ENCODE assay signal across 25 cellular contexts in genomic region chr11:68682531-68682931, GRCh38. TPM values are rescaled to one million over a fixed set of nuclear protein-coding genes. Genes with fewer than 3 reads are reported as not detected.
A peak's percentile ranks its signal among the peaks of the same experiment; 100 is the strongest.
DNase-seq lines count a peak whose midpoint lies in the region; TF ChIP-seq lines count a peak whose summit lies in the region.
"Had no signal": no experiment of that assay in that cellular context is flagged by ENCODE, and none has a peak within 500 bp of the region (broad histone marks: within the 10 kb centered on the region; RNA-seq: fewer than 3 reads in every experiment).

No MANE protein-coding gene starts in this region.

- H3K18ac ChIP-seq in trophoblast cell (ENCODE audit: low read length), result no peak overlapping the region

- no peak overlapping the region for H4K8ac ChIP-seq in trophoblast cell (ENCODE audit: low read depth, low read length)

- no peaks in the 10 kb centered on the region for H3K79me1 ChIP-seq in trophoblast cell (ENCODE audit: low read length)

- peaks cover 28% of the 10 kb centered on the region for H3K27me3 ChIP-seq in mammary epithelial cell (ENCODE audit: insufficient read depth, low read length)
- H3K27me3 ChIP-seq in trophoblast cell (ENCODE audit: insufficient read depth, low read length), result peaks cover 38% of the 10 kb centered on the region

- no peak overlapping the region for H2BK5ac ChIP-seq in trophoblast cell (ENCODE audit: low read depth, low read length, poor library complexity)

- H3K23ac ChIP-seq in trophoblast cell (ENCODE audit: low read length), result no peak overlapping the region

- DNase-seq in NOMO-1 treated with DMSO at 0.1 percent for 48 hours (lab: John Stamatoyannopoulos, UW; ENCODE audit: unreplicated experiment) (peak; percentile 52), NOMO-1 treated with dmso at 0.1 percent for 144 hours (lab: John Stamatoyannopoulos, UW; ENCODE audit: unreplicated experiment) (no peak), EH (ENCODE audit: low read depth) (peak; percentile 5), SKM-1 treated with dmso at 0.1 percent for 144 hours (lab: John Stamatoyannopoulos, UW; ENCODE audit: unreplicated experiment) (peak; percentile 76), mammary epithelial cell (no peak), trophoblast cell (no peak), germinal center (ENCODE audit: low spot score) (no peak)
- DNase-seq: 8988T; activated naive CD4-positive, alpha-beta T cell treated with Interleukin-2 at 50 U/mL for 16 hours; AML-193; cerebellar nuclear complex; DND-41; effector memory CD8-positive, alpha-beta T cell; midbrain; NCI-H1417; NCI-H2171 treated with DMSO at 0.1 percent for 48 hours; NCI-H69; stomach; transverse colon; WERI-Rb-1 had no signal

- H2AFZ ChIP-seq in mammary epithelial cell (ENCODE audit: low read depth, low read length) (no peak overlapping the region), trophoblast cell (ENCODE audit: insufficient read depth, low read length, poor library complexity) (no peak overlapping the region)

- H3K4me3 ChIP-seq in mammary epithelial cell (replicated peaks in 1 of 3; ENCODE audit: insufficient read depth in 1 of 3, low read depth in 2 of 3, low read length in 3 of 3) (no peak overlapping the region), trophoblast cell (ENCODE audit: low read depth, low read length) (no peak overlapping the region)
- H3K4me3 ChIP-seq: ascending aorta, prostate gland, stomach, transverse colon had no signal

- no peaks in the 10 kb centered on the region for H4K20me1 ChIP-seq in mammary epithelial cell (ENCODE audit: insufficient read depth, low read length)

- H3K14ac ChIP-seq in trophoblast cell (ENCODE audit: low read length), result no peak overlapping the region

- no peaks in the 10 kb centered on the region for H3K9me3 Mint-ChIP-seq in nephron
- H3K9me3 Mint-ChIP-seq: effector memory CD8-positive, alpha-beta T cell had no signal

- H3K4me1 ChIP-seq in mammary epithelial cell (ENCODE audit: insufficient read depth, low read length) (peaks cover under 1% of the 10 kb centered on the region), trophoblast cell (ENCODE audit: control insufficient read depth in 1 of 2, insufficient read depth in 2 of 2, low read length in 2 of 2) (peaks cover 8% of the 10 kb centered on the region in 2 experiments)
- H3K4me1 ChIP-seq: prostate gland had no signal

- no peak overlapping the region for H3K4ac ChIP-seq in trophoblast cell (ENCODE audit: low read depth, low read length)

- H2AK5ac ChIP-seq in trophoblast cell (ENCODE audit: low read length), result no peak overlapping the region

- in situ Hi-C loops in mammary epithelial cell (cut with MboI; ENCODE audit: low sequenced_read_pairs in 2 of 2), result no loop called here

- intact Hi-C loops in mammary epithelial cell (cut with micrococcal nuclease), result no loop called here

- peaks cover 75% of the 10 kb centered on the region for H3K27me3 Mint-ChIP-seq in nephron (ENCODE audit: low read depth)

- H3K9me3 ChIP-seq in mammary epithelial cell (replicated peaks; ENCODE audit: insufficient read depth, low read length) (no peaks in the 10 kb centered on the region), trophoblast cell (ENCODE audit: insufficient read depth, low read depth, low read length) (peaks cover 7% of the 10 kb centered on the region)
- H3K9me3 ChIP-seq: ascending aorta, prostate gland, stomach, transverse colon had no signal

- peaks cover 23% of the 10 kb centered on the region for H3K4me1 Mint-ChIP-seq in nephron

- 90% methylated on average over 2 of the region's 9 CpGs for WGBS in mammary epithelial cell (ENCODE audit: low coverage, missing lambda C conversion rate)
- no CpG with 5 or more reads among the region's 9 CpGs for WGBS in trophoblast cell (ENCODE audit: extremely low coverage, insufficient coverage, insufficient read length)

- CTCF ChIA-PET in mammary epithelial cell (lab: Charles Lee; ENCODE audit: low non-redundant PET), result interaction anchor here (0.5 kb wide), 1 partner anchor 50 kb away, joined by 4 read pairs; no protein-coding TSS in a partner anchor

- H3K4me3 Mint-ChIP-seq in nephron, result peak overlapping the region in 2 of 3 experiments; percentile 5 to 8
- H3K4me3 Mint-ChIP-seq: effector memory CD8-positive, alpha-beta T cell had no signal

- no peak overlapping the region for H2BK12ac ChIP-seq in trophoblast cell (ENCODE audit: low read length)

- no peak overlapping the region for H4K91ac ChIP-seq in trophoblast cell (ENCODE audit: low read depth, low read length)

- TF ChIP-seq CTCF in nephron (IDR thresholded peaks at IDR 0.05; ENCODE audit: unreplicated experiment in 3 of 3), result no peak
- TF ChIP-seq CTCF in mammary epithelial cell (conservative IDR thresholded peaks at IDR 0.05 in 1 of 2, IDR thresholded peaks at IDR 0.05 in 1 of 2; ENCODE audit: extremely low read depth in 1 of 2, insufficient read depth in 1 of 2, low read depth in 1 of 2, low read length in 2 of 2), result no peak

- H3K4me2 ChIP-seq in mammary epithelial cell (ENCODE audit: insufficient read depth, low read depth, low read length) (no peak overlapping the region), trophoblast cell (ENCODE audit: low read length) (no peak overlapping the region)

- H3K79me2 ChIP-seq in mammary epithelial cell (ENCODE audit: insufficient read depth, low read length) (no peaks in the 10 kb centered on the region), trophoblast cell (ENCODE audit: control insufficient read depth, insufficient read depth, low read length, poor library complexity) (no peaks in the 10 kb centered on the region)

- H3K9ac ChIP-seq in mammary epithelial cell (ENCODE audit: insufficient read depth, low read length), result no peak overlapping the region
- H3K9ac ChIP-seq in trophoblast cell (ENCODE audit: low read length), result no peak overlapping the region

- dilution Hi-C loops in mammary epithelial cell (cut with HindIII; ENCODE audit: low sequenced_read_pairs), result no loop called here

- no peak overlapping the region for H2BK120ac ChIP-seq in trophoblast cell (ENCODE audit: insufficient read depth, low read length, poor library complexity)

- no peaks in the 10 kb centered on the region for H3K36me3 Mint-ChIP-seq in nephron (ENCODE audit: low read depth)

- H3K27ac Mint-ChIP-seq in nephron, result no peak overlapping the region
- H3K27ac Mint-ChIP-seq: effector memory CD8-positive, alpha-beta T cell had no signal

- no TSS peak for BruUV-seq in mammary epithelial cell (replicated peaks; lab: Mats Ljungman, UMichigan)

- no peak overlapping the region for H4K12ac ChIP-seq in trophoblast cell (ENCODE audit: low read depth, low read length)

- H3K36me3 ChIP-seq in mammary epithelial cell (ENCODE audit: insufficient read depth, low read length) (no peaks in the 10 kb centered on the region), trophoblast cell (ENCODE audit: control insufficient read depth in 1 of 2, insufficient read depth in 2 of 2, low read length in 2 of 2) (no peaks in the 10 kb centered on the region)
- H3K36me3 ChIP-seq: ascending aorta, prostate gland, stomach, transverse colon, WERI-Rb-1 had no signal

- H3K27ac ChIP-seq in mammary epithelial cell (ENCODE audit: insufficient read depth, low read depth, low read length) (no peak overlapping the region), trophoblast cell (ENCODE audit: low read depth, low read length) (no peak overlapping the region)
- H3K27ac ChIP-seq: ascending aorta, prostate gland, stomach, transverse colon, WERI-Rb-1 had no signal

RNA-seq across cellular contexts. Expression of gene GAL, which starts 1.8 kb away (rescaled TPM):
- 1 to 10 TPM; 1.8 to 2.2 TPM for total RNA-seq in mammary epithelial cell
- 0.75 TPM for polyA plus RNA-seq in mammary epithelial cell
- not detected for polyA minus RNA-seq in mammary epithelial cell
- polyA plus RNA-seq in trophoblast cell (2013), result 11.1 TPM in 2 replicates
- total RNA-seq: ascending aorta, HT1080, OCI-LY7 had no signal

Comparison
In these comparisons a context has a peak if more than half of its experiments do, and no peak if none do; other contexts are left out.
1. DNase-seq: peak in NOMO-1 treated with DMSO at 0.1 percent for 48 hours (single experiment), EH (single experiment) and SKM-1 treated with dmso at 0.1 percent for 144 hours (single experiment); none in NOMO-1 treated with dmso at 0.1 percent for 144 hours (single experiment), mammary epithelial cell (single experiment), trophoblast cell (0 of 2) and germinal center (single experiment).